ENCODE assay signal across 9 cellular contexts in the genomic region with DNA sequence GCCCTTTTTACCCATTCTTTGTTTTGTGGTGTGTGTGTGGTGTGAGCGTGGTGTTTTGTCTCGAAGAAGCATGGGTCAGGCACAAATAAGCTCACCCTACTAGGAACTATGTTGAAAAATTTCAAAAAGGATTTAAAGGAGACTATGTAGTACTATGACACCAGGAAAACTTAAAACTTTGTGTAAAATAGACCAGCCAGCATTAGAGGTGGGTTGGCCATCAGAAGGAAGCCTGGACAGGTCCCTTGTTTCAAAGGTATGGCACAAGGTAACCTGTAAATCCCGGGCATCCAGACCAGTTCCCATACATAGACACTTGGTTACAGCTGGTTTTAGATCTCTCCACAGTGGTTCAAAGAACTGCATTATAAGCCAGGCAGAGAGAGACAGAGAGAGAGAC. TPM values are rescaled to one million over a fixed set of nuclear protein-coding genes. Genes with fewer than 3 reads are reported as not detected.
A peak's percentile ranks its signal among the peaks of the same experiment; 100 is the strongest.
DNase-seq lines count a peak whose midpoint lies in the region; ATAC-seq and TF ChIP-seq lines count a peak whose summit lies in the region.
"Not testable (repeated sequence)": the region's sequence is repeated elsewhere in the genome, so short reads cannot be mapped to it uniquely, and the experiment has no call there.
"Had no signal": no experiment of that assay in that cellular context is flagged by ENCODE, and none has a peak within 500 bp of the region (broad histone marks: within the 10 kb centered on the region; RNA-seq: fewer than 3 reads in every experiment).

No MANE protein-coding gene starts in this region.

- not testable (repeated sequence) for H3K27me3 ChIP-seq in CD8-positive, alpha-beta T cell (ENCODE audit: insufficient read depth, low read length)

- H3K36me3 ChIP-seq in CD8-positive, alpha-beta T cell (ENCODE audit: insufficient read depth, low read length); HEK293 (ENCODE audit: control insufficient read depth in 2 of 2, insufficient read depth in 1 of 2, low read length in 2 of 2): not testable (repeated sequence)

- H3K4me3 ChIP-seq in CD8-positive, alpha-beta T cell (ENCODE audit: low read depth, low read length); HEK293 (ENCODE audit: low read depth, low read length): not testable (repeated sequence)

- H3K4me1 Mint-ChIP-seq in CD8-positive, alpha-beta T cell (ENCODE audit: low read depth): peaks cover 25% of the 10 kb centered on the region
- H3K4me1 Mint-ChIP-seq in T-helper 1 cell treated with Interleukin-12 subunit alpha and Interleukin-12 subunit beta and Interleukin-4 antibody, amounts not matched to agents 30 μg/mL and 1 μg/mL, for 36 hours (ENCODE audit: low read depth): peaks cover 25% of the 10 kb centered on the region
- H3K4me1 Mint-ChIP-seq in activated CD4-positive, alpha-beta memory T cell treated with anti-CD3 and anti-CD28 coated beads, Interleukin-2, amount 10 ng/mL, durations not matched to agents 7 days and 5 days: peaks cover 35% of the 10 kb centered on the region
- peaks cover 25% of the 10 kb centered on the region for H3K4me1 Mint-ChIP-seq in activated T-helper 17 cell treated with anti-CD3 and anti-CD28 coated beads, Interleukin-2, amount 50 U/mL, for 72 hours
- peaks cover 36% of the 10 kb centered on the region for H3K4me1 Mint-ChIP-seq in central memory CD8-positive, alpha-beta T cell
- peaks cover 28 to 36% (median 33%) of the 10 kb centered on the region in 3 donors for H3K4me1 Mint-ChIP-seq in naive B cell
- H3K4me1 Mint-ChIP-seq in stimulated activated naive CD8-positive, alpha-beta T cell treated with anti-CD3 and anti-CD28 coated beads, Interleukin-15, Interleukin-2, amounts not matched to agents 100 ng/mL and 50 ng/mL, for 24 hours (ENCODE audit: low read depth): peaks cover 32% of the 10 kb centered on the region

- H3K9me3 ChIP-seq in CD8-positive, alpha-beta T cell (ENCODE audit: low read length); HEK293 (ENCODE audit: control insufficient read depth, insufficient read depth, low read depth, low read length): not testable (repeated sequence)

- not testable (repeated sequence) for H3K36me3 Mint-ChIP-seq in CD8-positive, alpha-beta T cell; activated T-helper 17 cell treated with anti-CD3 and anti-CD28 coated beads, Interleukin-2, amount 50 U/mL, for 72 hours (ENCODE audit: low read depth); central memory CD8-positive, alpha-beta T cell (ENCODE audit: insufficient read depth); naive B cell; stimulated activated naive CD8-positive, alpha-beta T cell treated with anti-CD3 and anti-CD28 coated beads, Interleukin-15, Interleukin-2, amounts not matched to agents 100 ng/mL and 50 ng/mL, for 24 hours (ENCODE audit: low read depth)
- H3K36me3 Mint-ChIP-seq in T-helper 1 cell treated with Interleukin-12 subunit alpha and Interleukin-12 subunit beta and Interleukin-4 antibody, amounts not matched to agents 30 μg/mL and 1 μg/mL, for 36 hours (ENCODE audit: low read depth): peaks cover 11% of the 10 kb centered on the region
- H3K36me3 Mint-ChIP-seq in activated CD4-positive, alpha-beta memory T cell treated with anti-CD3 and anti-CD28 coated beads, Interleukin-2, amount 10 ng/mL, durations not matched to agents 7 days and 5 days (ENCODE audit: low read depth): peaks cover 35% of the 10 kb centered on the region

- ATAC-seq in CD8-positive, alpha-beta T cell; activated T-helper 17 cell treated with anti-CD3 and anti-CD28 coated beads, Interleukin-2, amount 50 U/mL, for 72 hours (replicated peaks); central memory CD8-positive, alpha-beta T cell (replicated peaks; ENCODE audit: extremely low read depth, poor library complexity, severe bottlenecking); naive B cell (ENCODE audit: low read depth in 2 of 2): not testable (repeated sequence)

- H3K27ac Mint-ChIP-seq in CD8-positive, alpha-beta T cell: peak overlapping the region; percentile 88
- H3K27ac Mint-ChIP-seq in T-helper 1 cell treated with Interleukin-12 subunit alpha and Interleukin-12 subunit beta and Interleukin-4 antibody, amounts not matched to agents 30 μg/mL and 1 μg/mL, for 36 hours: peak overlapping the region; percentile 13
- peak overlapping the region; percentile 89 for H3K27ac Mint-ChIP-seq in activated CD4-positive, alpha-beta memory T cell treated with anti-CD3 and anti-CD28 coated beads, Interleukin-2, amount 10 ng/mL, durations not matched to agents 7 days and 5 days
- peak overlapping the region; percentile 76 for H3K27ac Mint-ChIP-seq in activated T-helper 17 cell treated with anti-CD3 and anti-CD28 coated beads, Interleukin-2, amount 50 U/mL, for 72 hours
- H3K27ac Mint-ChIP-seq in central memory CD8-positive, alpha-beta T cell (ENCODE audit: low read depth): peak overlapping the region; percentile 94
- H3K27ac Mint-ChIP-seq in naive B cell: peak overlapping the region; percentile 4 to 94 (median 74)
- peak overlapping the region; percentile 81 for H3K27ac Mint-ChIP-seq in stimulated activated naive CD8-positive, alpha-beta T cell treated with anti-CD3 and anti-CD28 coated beads, Interleukin-15, Interleukin-2, amounts not matched to agents 100 ng/mL and 50 ng/mL, for 24 hours

- intact Hi-C loops in CD8-positive, alpha-beta T cell (cut with DNase I, micrococcal nuclease): loop anchor here in 1 of 2 experiments (10.0 kb wide), 1 partner anchor 47 kb away; no protein-coding TSS in a partner anchor

- H3K27me3 Mint-ChIP-seq in CD8-positive, alpha-beta T cell (ENCODE audit: low read depth); T-helper 1 cell treated with Interleukin-12 subunit alpha and Interleukin-12 subunit beta and Interleukin-4 antibody, amounts not matched to agents 30 μg/mL and 1 μg/mL, for 36 hours (ENCODE audit: low read depth); activated CD4-positive, alpha-beta memory T cell treated with anti-CD3 and anti-CD28 coated beads, Interleukin-2, amount 10 ng/mL, durations not matched to agents 7 days and 5 days; activated T-helper 17 cell treated with anti-CD3 and anti-CD28 coated beads, Interleukin-2, amount 50 U/mL, for 72 hours; central memory CD8-positive, alpha-beta T cell; naive B cell; stimulated activated naive CD8-positive, alpha-beta T cell treated with anti-CD3 and anti-CD28 coated beads, Interleukin-15, Interleukin-2, amounts not matched to agents 100 ng/mL and 50 ng/mL, for 24 hours: not testable (repeated sequence)

- DNase-seq in CD8-positive, alpha-beta T cell; activated CD4-positive, alpha-beta memory T cell treated with anti-CD3 and anti-CD28 coated beads, Interleukin-2, amount 10 ng/mL, durations not matched to agents 7 days and 5 days; central memory CD8-positive, alpha-beta T cell (ENCODE audit: low spot score in 2 of 2); naive B cell: not testable (repeated sequence)

- H3K9me3 Mint-ChIP-seq in CD8-positive, alpha-beta T cell; T-helper 1 cell treated with Interleukin-12 subunit alpha and Interleukin-12 subunit beta and Interleukin-4 antibody, amounts not matched to agents 30 μg/mL and 1 μg/mL, for 36 hours; activated CD4-positive, alpha-beta memory T cell treated with anti-CD3 and anti-CD28 coated beads, Interleukin-2, amount 10 ng/mL, durations not matched to agents 7 days and 5 days; activated T-helper 17 cell treated with anti-CD3 and anti-CD28 coated beads, Interleukin-2, amount 50 U/mL, for 72 hours; central memory CD8-positive, alpha-beta T cell; naive B cell; stimulated activated naive CD8-positive, alpha-beta T cell treated with anti-CD3 and anti-CD28 coated beads, Interleukin-15, Interleukin-2, amounts not matched to agents 100 ng/mL and 50 ng/mL, for 24 hours: not testable (repeated sequence)

- peak overlapping the region; percentile 78 for H3K4me3 Mint-ChIP-seq in CD8-positive, alpha-beta T cell
- H3K4me3 Mint-ChIP-seq in T-helper 1 cell treated with Interleukin-12 subunit alpha and Interleukin-12 subunit beta and Interleukin-4 antibody, amounts not matched to agents 30 μg/mL and 1 μg/mL, for 36 hours: peak overlapping the region; percentile 38
- peak overlapping the region; percentile 78 for H3K4me3 Mint-ChIP-seq in activated CD4-positive, alpha-beta memory T cell treated with anti-CD3 and anti-CD28 coated beads, Interleukin-2, amount 10 ng/mL, durations not matched to agents 7 days and 5 days
- H3K4me3 Mint-ChIP-seq in activated T-helper 17 cell treated with anti-CD3 and anti-CD28 coated beads, Interleukin-2, amount 50 U/mL, for 72 hours: peak overlapping the region; percentile 77
- peak overlapping the region; percentile 80 for H3K4me3 Mint-ChIP-seq in central memory CD8-positive, alpha-beta T cell
- peak overlapping the region in 5 of 8 donors; percentile 7 to 84 (median 71) for H3K4me3 Mint-ChIP-seq in naive B cell
- peak overlapping the region; percentile 69 for H3K4me3 Mint-ChIP-seq in stimulated activated naive CD8-positive, alpha-beta T cell treated with anti-CD3 and anti-CD28 coated beads, Interleukin-15, Interleukin-2, amounts not matched to agents 100 ng/mL and 50 ng/mL, for 24 hours

- not testable (repeated sequence) for TF ChIP-seq CTCF in CD8-positive, alpha-beta T cell (IDR thresholded peaks at IDR 0.05); HEK293 (tag by site-specific recombination; IDR thresholded peaks at IDR 0.05)

- H3K27ac ChIP-seq in CD8-positive, alpha-beta T cell (ENCODE audit: low read depth, low read length); HEK293 (ENCODE audit: extremely low read depth, low read depth, low read length): not testable (repeated sequence)

- not testable (repeated sequence) for H3K4me1 ChIP-seq in CD8-positive, alpha-beta T cell (ENCODE audit: insufficient read depth, low read length); HEK293 (ENCODE audit: control insufficient read depth, insufficient read depth, low read length)

- POLR2A ChIA-PET in CD8-positive, alpha-beta T cell (lab: Charles Lee); HEK293 (lab: Yijun Ruan, JAX): not testable (repeated sequence)
- POLR2A ChIA-PET in activated CD4-positive, alpha-beta memory T cell treated with anti-CD3 and anti-CD28 coated beads, Interleukin-2, amount 10 ng/mL, durations not matched to agents 7 days and 5 days (lab: Charles Lee): interaction anchor here (1.7 kb wide), 1 partner anchor 38 kb away, joined by 5 read pairs; the partner anchor contains the start of gene SAMD3

- CTCF ChIA-PET in CD8-positive, alpha-beta T cell (lab: Charles Lee); HEK293 (lab: Yijun Ruan, JAX); activated CD4-positive, alpha-beta memory T cell treated with anti-CD3 and anti-CD28 coated beads, Interleukin-2, amount 10 ng/mL, durations not matched to agents 7 days and 5 days (lab: Charles Lee): not testable (repeated sequence)

RNA-seq across cellular contexts. Expression of gene SAMD3, which starts 38.8 kb away (rescaled TPM):
- 10 to 100 TPM; 41.0 to 44.4 TPM for total RNA-seq in CD8-positive, alpha-beta T cell
- 10 to 100 TPM; 70.5 to 79.7 TPM for total RNA-seq in activated CD4-positive, alpha-beta memory T cell treated with anti-CD3 and anti-CD28 coated beads, Interleukin-2, amount 10 ng/mL, durations not matched to agents 7 days and 5 days
- 1 to 10 TPM; 1.4 to 1.5 TPM for total RNA-seq in activated T-helper 17 cell treated with anti-CD3 and anti-CD28 coated beads, Interleukin-2, amount 50 U/mL, for 72 hours
- polyA plus RNA-seq in naive B cell (ENCODE audit: low read depth in 6 of 6): under 1 TPM in 5 of 6 donors, not detected in 1; 0.37 to 0.92 (median 0.71) TPM
- total RNA-seq: Daoy had no signal

Comparison
In these comparisons a context has a peak if more than half of its experiments do, and no peak if none do; other contexts are left out.
1. H3K27ac Mint-ChIP-seq: peak in every context shown above with its lines; median percentile 94 in central memory CD8-positive, alpha-beta T cell; 89 in activated CD4-positive, alpha-beta memory T cell treated with anti-CD3 and anti-CD28 coated beads, Interleukin-2, amount 10 ng/mL, durations not matched to agents 7 days and 5 days; 88 in CD8-positive, alpha-beta T cell; 81 in stimulated activated naive CD8-positive, alpha-beta T cell treated with anti-CD3 and anti-CD28 coated beads, Interleukin-15, Interleukin-2, amounts not matched to agents 100 ng/mL and 50 ng/mL, for 24 hours; 76 in activated T-helper 17 cell treated with anti-CD3 and anti-CD28 coated beads, Interleukin-2, amount 50 U/mL, for 72 hours; 74 in naive B cell; 13 in T-helper 1 cell treated with Interleukin-12 subunit alpha and Interleukin-12 subunit beta and Interleukin-4 antibody, amounts not matched to agents 30 μg/mL and 1 μg/mL, for 36 hours.
2. RNA of gene SAMD3, which starts 38.8 kb away (total RNA-seq): 70.5 to 79.7 TPM in activated CD4-positive, alpha-beta memory T cell treated with anti-CD3 and anti-CD28 coated beads, Interleukin-2, amount 10 ng/mL, durations not matched to agents 7 days and 5 days and 41.0 to 44.4 TPM in CD8-positive, alpha-beta T cell; 1.4 to 1.5 TPM in activated T-helper 17 cell treated with anti-CD3 and anti-CD28 coated beads, Interleukin-2, amount 50 U/mL, for 72 hours; every median in the first group is over 10 times any median in the second.
3. Peak in every context shown above with its lines, with median percentiles within 50 percentile points of each other: H3K4me3 Mint-ChIP-seq.